ENCODE assay signal across 9 cellular contexts in genomic region chr2:197254776-197255521, GRCh38. TPM values are rescaled to one million over a fixed set of nuclear protein-coding genes. Genes with fewer than 3 reads are reported as not detected.
A peak's percentile ranks its signal among the peaks of the same experiment; 100 is the strongest.
DNase-seq lines count a peak whose midpoint lies in the region; ATAC-seq, FAIRE-seq and TF ChIP-seq lines count a peak whose summit lies in the region.
"Had no signal": no experiment of that assay in that cellular context is flagged by ENCODE, and none has a peak within 500 bp of the region (broad histone marks: within the 10 kb centered on the region; RNA-seq: fewer than 3 reads in every experiment).

No MANE protein-coding gene starts in this region.

- H3K9me3 Mint-ChIP-seq in IgD-negative memory B cell, result no peaks in the 10 kb centered on the region
- no peaks in the 10 kb centered on the region for H3K9me3 Mint-ChIP-seq in immature natural killer cell
- no peaks in the 10 kb centered on the region for H3K9me3 Mint-ChIP-seq in endothelial cell (ENCODE audit: unreplicated experiment)

- H3K36me3 Mint-ChIP-seq in IgD-negative memory B cell, result no peaks in the 10 kb centered on the region
- peaks cover 3 to 5% (median 3%) of the 10 kb centered on the region in 3 donors for H3K36me3 Mint-ChIP-seq in immature natural killer cell
- H3K36me3 Mint-ChIP-seq in endothelial cell (ENCODE audit: low read depth, unreplicated experiment), result no peaks in the 10 kb centered on the region

- no peak for DNase-seq in GM12892 (ENCODE audit: insufficient read length)
- DNase-seq in immature natural killer cell, result no peak
- no peak for DNase-seq in cortex of kidney (lab: John Stamatoyannopoulos, UW)
- no peak for DNase-seq in endothelial cell (ENCODE audit: low spot score)
- DNase-seq in SHP77 treated with DMSO at 0.1 percent for 48 hours (lab: John Stamatoyannopoulos, UW), result no peak
- no peak for DNase-seq in DMS 273 treated with DMSO at 0.1 percent for 48 hours (lab: John Stamatoyannopoulos, UW)

- peak overlapping the region in 3 of 4 donors; percentile 65 to 93 (median 88) for H3K4me3 Mint-ChIP-seq in IgD-negative memory B cell
- H3K4me3 Mint-ChIP-seq in immature natural killer cell, result peak overlapping the region; percentile 78 to 85 (median 81)
- no peak overlapping the region for H3K4me3 Mint-ChIP-seq in endothelial cell (ENCODE audit: unreplicated experiment)

- peak; percentile 21 for FAIRE-seq in GM12892 (lab: Jason Lieb, UNC)
- FAIRE-seq: bronchial epithelial cell had no signal

- TF ChIP-seq POLR2A in GM12892 (IDR thresholded peaks at IDR 0.05; ENCODE audit: low read depth, low read length), result no peak

- H3K27me3 Mint-ChIP-seq in IgD-negative memory B cell (peaks cover 1% of the 10 kb centered on the region), immature natural killer cell (ENCODE audit: low read depth in 3 of 3) (peaks cover 3 to 6% (median 6%) of the 10 kb centered on the region in 3 donors), endothelial cell (ENCODE audit: unreplicated experiment) (peaks cover 2% of the 10 kb centered on the region)

- peak overlapping the region; percentile 95 to 98 (median 98) for H3K27ac Mint-ChIP-seq in IgD-negative memory B cell
- H3K27ac Mint-ChIP-seq in immature natural killer cell, result peak overlapping the region; percentile 95 to 100 (median 98)
- H3K27ac Mint-ChIP-seq in endothelial cell (ENCODE audit: unreplicated experiment), result no peak overlapping the region

- TF ChIP-seq CTCF in endothelial cell (IDR thresholded peaks at IDR 0.05; ENCODE audit: unreplicated experiment), result no peak

- ATAC-seq in GM21515 (IDR thresholded peaks at IDR 0.05; ENCODE audit: unreplicated experiment), result peak; percentile 26

- H3K4me1 Mint-ChIP-seq in IgD-negative memory B cell, result peaks cover 55 to 67% (median 63%) of the 10 kb centered on the region in 3 donors
- peaks cover 85 to 97% of the 10 kb centered on the region in 2 donors for H3K4me1 Mint-ChIP-seq in immature natural killer cell
- peaks cover 12% of the 10 kb centered on the region for H3K4me1 Mint-ChIP-seq in endothelial cell (ENCODE audit: unreplicated experiment)

RNA-seq across cellular contexts. Expression of gene ANKRD44, which starts 55.6 kb away (rescaled TPM):
- polyA plus RNA-seq in GM12892 (2012; ENCODE audit: missing spikeins), result 32.8 TPM
- polyA plus RNA-seq in IgD-negative memory B cell (91.6 TPM), immature natural killer cell (100 to 1,000 TPM in 1 of 3 donors, 10 to 100 TPM in 2; 58.0 to 125 (median 65.6) TPM)
- total RNA-seq in endothelial cell (ENCODE audit: unreplicated experiment), result 8.1 TPM
